10 cellular contexts compared by ENCODE assay signal in genomic region chr22:24206460-24207263, GRCh38. TPM values are rescaled to one million over a fixed set of nuclear protein-coding genes. Genes with fewer than 3 reads are reported as not detected.
A peak's percentile ranks its signal among the peaks of the same experiment; 100 is the strongest.
DNase-seq lines count a peak whose midpoint lies in the region; ATAC-seq, FAIRE-seq and TF ChIP-seq lines count a peak whose summit lies in the region.
"Not testable (repeated sequence)": the region's sequence is repeated elsewhere in the genome, so short reads cannot be mapped to it uniquely, and the experiment has no call there.
"Had no signal": no experiment of that assay in that cellular context is flagged by ENCODE, and none has a peak within 500 bp of the region (broad histone marks: within the 10 kb centered on the region; RNA-seq: fewer than 3 reads in every experiment).

No MANE protein-coding gene starts in this region.

- POLR2A ChIA-PET in activated naive CD8-positive, alpha-beta T cell treated with anti-CD3 and anti-CD28 coated beads, Interleukin-2, amount 10 ng/mL, durations not matched to agents 7 days and 5 days (lab: Charles Lee): interaction anchor here (1.8 kb wide), 1 partner anchor 8 kb away, joined by 8 read pairs; no protein-coding TSS in a partner anchor

- peak overlapping the region; percentile 37 for H2AFZ ChIP-seq in keratinocyte (ENCODE audit: control insufficient read depth, low read length)
- not testable (repeated sequence) for H2AFZ ChIP-seq in osteoblast (ENCODE audit: low read length)

- H3K4me3 Mint-ChIP-seq in activated naive CD8-positive, alpha-beta T cell treated with anti-CD3 and anti-CD28 coated beads, Interleukin-2, amount 10 ng/mL, durations not matched to agents 7 days and 5 days: not testable (repeated sequence)

- H3K9ac ChIP-seq in duodenal mucosa (ENCODE audit: low read depth in 1 of 2, low read length in 2 of 2); keratinocyte (ENCODE audit: control insufficient read depth, extremely low read depth, insufficient read depth, low read length): not testable (repeated sequence)

- H3K27me3 ChIP-seq in duodenal mucosa (ENCODE audit: control insufficient read depth in 1 of 2, insufficient read depth in 2 of 2, low read length in 2 of 2); keratinocyte (ENCODE audit: control insufficient read depth, extremely low read depth, insufficient read depth, low read length); osteoblast (ENCODE audit: insufficient read depth, low read length); thoracic aorta (replicated peaks; ENCODE audit: insufficient read depth): not testable (repeated sequence)

- dilution Hi-C loops in keratinocyte (cut with MboI; ENCODE audit: extremely low pct_ligation_motif_present, low sequenced_read_pairs): not testable (repeated sequence)

- FAIRE-seq in keratinocyte (lab: Jason Lieb, UNC): not testable (repeated sequence)

- not testable (repeated sequence) for H3K36me3 Mint-ChIP-seq in activated naive CD8-positive, alpha-beta T cell treated with anti-CD3 and anti-CD28 coated beads, Interleukin-2, amount 10 ng/mL, durations not matched to agents 7 days and 5 days

- H3K4me1 ChIP-seq in duodenal mucosa (ENCODE audit: control insufficient read depth in 1 of 2, insufficient read depth in 2 of 2, low read length in 2 of 2): not testable (repeated sequence)
- H3K4me1 ChIP-seq in keratinocyte (ENCODE audit: control insufficient read depth, extremely low read depth, insufficient read depth, low read length): peaks cover 26% of the 10 kb centered on the region
- H3K4me1 ChIP-seq in osteoblast (ENCODE audit: insufficient read depth, low read length): peaks cover 32% of the 10 kb centered on the region
- peaks cover 19 to 23% of the 10 kb centered on the region in 2 donors for H3K4me1 ChIP-seq in thoracic aorta (ENCODE audit: control insufficient read depth in 1 of 2, low read depth in 2 of 2)

- not testable (repeated sequence) for ATAC-seq in activated naive CD8-positive, alpha-beta T cell treated with anti-CD3 and anti-CD28 coated beads, Interleukin-2, amount 10 ng/mL, durations not matched to agents 7 days and 5 days (ENCODE audit: low read depth); thoracic aorta (ENCODE audit: insufficient number of reproducible peaks, low FRiP score, low read depth)

- H3K4me2 ChIP-seq in keratinocyte (ENCODE audit: control insufficient read depth, extremely low read depth, insufficient read depth, low read depth, low read length) (peak overlapping the region; percentile 58), osteoblast (ENCODE audit: insufficient read depth, low read length) (peak overlapping the region; percentile 57)

- TF ChIP-seq CTCF in keratinocyte (optimal IDR thresholded peaks at IDR 0.05 in 1 of 3, IDR thresholded peaks at IDR 0.05 in 1 of 3, conservative IDR thresholded peaks at IDR 0.05 in 1 of 3; ENCODE audit: extremely low read depth in 1 of 3, insufficient read depth in 2 of 3, low read length in 3 of 3); osteoblast (IDR thresholded peaks at IDR 0.05; ENCODE audit: extremely low read depth, low read depth, low read length); thoracic aorta (IDR thresholded peaks at IDR 0.05): not testable (repeated sequence)

- not testable (repeated sequence) for H3K9me3 Mint-ChIP-seq in activated naive CD8-positive, alpha-beta T cell treated with anti-CD3 and anti-CD28 coated beads, Interleukin-2, amount 10 ng/mL, durations not matched to agents 7 days and 5 days

- H3K79me2 ChIP-seq in keratinocyte (ENCODE audit: control insufficient read depth, insufficient read depth, low read length); osteoblast (ENCODE audit: insufficient read depth, low read length): not testable (repeated sequence)

- not testable (repeated sequence) for H3K9me3 ChIP-seq in duodenal mucosa (ENCODE audit: control insufficient read depth in 1 of 2, low read length in 2 of 2); keratinocyte (ENCODE audit: control insufficient read depth, low read depth, low read length); osteoblast (ENCODE audit: low read depth, low read length); thoracic aorta

- H3K4me1 Mint-ChIP-seq in activated naive CD8-positive, alpha-beta T cell treated with anti-CD3 and anti-CD28 coated beads, Interleukin-2, amount 10 ng/mL, durations not matched to agents 7 days and 5 days: peaks cover 33% of the 10 kb centered on the region

- H3K27ac Mint-ChIP-seq in activated naive CD8-positive, alpha-beta T cell treated with anti-CD3 and anti-CD28 coated beads, Interleukin-2, amount 10 ng/mL, durations not matched to agents 7 days and 5 days: peak overlapping the region; percentile 71

- H3K36me3 ChIP-seq in duodenal mucosa (ENCODE audit: control insufficient read depth in 1 of 2, insufficient read depth in 2 of 2, low read length in 2 of 2); keratinocyte (ENCODE audit: control insufficient read depth in 2 of 2, extremely low read depth in 1 of 2, insufficient read depth in 2 of 2, low read length in 2 of 2); osteoblast (ENCODE audit: insufficient read depth, low read length); thoracic aorta: not testable (repeated sequence)

- H3K9me1 ChIP-seq in keratinocyte (ENCODE audit: control insufficient read depth, extremely low read depth, insufficient read depth, low read length): not testable (repeated sequence)

- not testable (repeated sequence) for H3K27me3 Mint-ChIP-seq in activated naive CD8-positive, alpha-beta T cell treated with anti-CD3 and anti-CD28 coated beads, Interleukin-2, amount 10 ng/mL, durations not matched to agents 7 days and 5 days

- H3K27ac ChIP-seq in duodenal mucosa (ENCODE audit: low read depth, low read length) (peak overlapping the region; percentile 36), keratinocyte (ENCODE audit: control insufficient read depth, insufficient read depth, low read length) (peak overlapping the region; percentile 67), osteoblast (ENCODE audit: low read depth, low read length) (peak overlapping the region; percentile 94), thoracic aorta (peak overlapping the region; percentile 65 to 84)

- DNase-seq in CD1c-positive myeloid dendritic cell (ENCODE audit: extremely low spot score) (peak; percentile 45), M059J (ENCODE audit: low read depth) (peak; percentile 66), SKM-1 (lab: John Stamatoyannopoulos, UW; ENCODE audit: unreplicated experiment) (peak; percentile 14), osteoblast (ENCODE audit: insufficient read length, low spot score, missing footprints) (peak; percentile 50)
- DNase-seq in activated naive CD8-positive, alpha-beta T cell treated with anti-CD3 and anti-CD28 coated beads, Interleukin-2, amount 10 ng/mL, durations not matched to agents 7 days and 5 days; keratinocyte (ENCODE audit: low read depth, low spot score); thoracic aorta (ENCODE audit: low spot score): not testable (repeated sequence)

- not testable (repeated sequence) for H4K20me1 ChIP-seq in keratinocyte (ENCODE audit: control insufficient read depth, extremely low read depth, insufficient read depth, low read length); osteoblast (ENCODE audit: insufficient read depth, low read length)

- H3K4me3 ChIP-seq in duodenal mucosa (ENCODE audit: low read depth in 1 of 2, low read length in 2 of 2); keratinocyte (ENCODE audit: control insufficient read depth in 2 of 3, extremely low read depth in 1 of 3, insufficient read depth in 2 of 3, low read depth in 1 of 3, low read length in 3 of 3); osteoblast (ENCODE audit: insufficient read depth, low read length); thoracic aorta: not testable (repeated sequence)

RNA-seq across cellular contexts. Expression of gene SUSD2, which starts 25.4 kb away (rescaled TPM):
- total RNA-seq in M059J (2014; rRNA removed; shearing (Covaris generic)): 0.15 TPM in 1 of 2 replicates, not detected in the other
- 1 to 10 TPM in 1 of 2 experiments, under 1 TPM in 1; 0.94 to 1.2 TPM for total RNA-seq in activated naive CD8-positive, alpha-beta T cell treated with anti-CD3 and anti-CD28 coated beads, Interleukin-2, amount 10 ng/mL, durations not matched to agents 7 days and 5 days
- 0.01 to 0.10 TPM (median 0.03 TPM) in 3 replicates for polyA plus RNA-seq in keratinocyte
- polyA plus RNA-seq in keratinocyte (2011; ENCODE audit: low read depth): not detected
- polyA plus RNA-seq in keratinocyte (2011; cell fraction: cytosol; rRNA removed): 0.02 and 0.04 TPM in 2 replicates
- polyA plus RNA-seq in keratinocyte (2011; cell fraction: nucleus; rRNA removed): 0.31 and 0.34 TPM in 2 replicates
- polyA plus RNA-seq in keratinocyte (2012; ENCODE audit: low replicate concordance): 0.14 TPM in 1 of 2 replicates, not detected in the other
- 0.16 to 0.40 TPM in 2 of 3 replicates, not detected in the other for polyA minus RNA-seq in keratinocyte
- polyA minus RNA-seq in keratinocyte (2011; cell fraction: cytosol; rRNA and poly(A)+ RNA removed): not detected
- polyA minus RNA-seq in keratinocyte (2011; cell fraction: nucleus; rRNA and poly(A)+ RNA removed): 0.74 and 1.0 TPM in 2 replicates
- 0.72 and 2.4 TPM in 2 replicates for total RNA-seq in osteoblast
- 10 to 100 TPM; 16.8 to 43.2 TPM for total RNA-seq in thoracic aorta

RNA-seq across cellular contexts. Expression of gene GGT5, which starts 38.2 kb away (rescaled TPM):
- total RNA-seq in M059J (2014; rRNA removed; shearing (Covaris generic)): not detected in 2 replicates
- under 1 TPM in 1 of 2 experiments, not detected in 1; 0.11 TPM for total RNA-seq in activated naive CD8-positive, alpha-beta T cell treated with anti-CD3 and anti-CD28 coated beads, Interleukin-2, amount 10 ng/mL, durations not matched to agents 7 days and 5 days
- polyA plus RNA-seq in keratinocyte: not detected in 3 replicates
- polyA plus RNA-seq in keratinocyte (2011; ENCODE audit: low read depth): not detected
- polyA plus RNA-seq in keratinocyte (2011; cell fraction: cytosol; rRNA removed): not detected in 2 replicates
- polyA plus RNA-seq in keratinocyte (2011; cell fraction: nucleus; rRNA removed): not detected in 2 replicates
- polyA plus RNA-seq in keratinocyte (2012; ENCODE audit: low replicate concordance): not detected in 2 replicates
- not detected in 3 replicates for polyA minus RNA-seq in keratinocyte
- not detected for polyA minus RNA-seq in keratinocyte (2011; cell fraction: cytosol; rRNA and poly(A)+ RNA removed)
- polyA minus RNA-seq in keratinocyte (2011; cell fraction: nucleus; rRNA and poly(A)+ RNA removed): not detected in 2 replicates
- total RNA-seq in osteoblast (7.2 and 16.2 TPM in 2 replicates), thoracic aorta (100 to 1,000 TPM in 1 of 2 donors, 10 to 100 TPM in 1; 81.3 to 175 TPM)
- total RNA-seq: activated CD4-positive, alpha-beta memory T cell treated with anti-CD3 and anti-CD28 coated beads for 36 hours; Daoy had no signal

Comparison
In these comparisons a context has a peak if more than half of its experiments do, and no peak if none do; other contexts are left out.
1. H3K27ac ChIP-seq: peak in every context shown above with its lines; median percentile 94 in osteoblast; 74 in thoracic aorta; 67 in keratinocyte; 36 in duodenal mucosa.